In genomic region chr7:126699707-126700106, GRCh38 we compare ENCODE assay signal across 20 cellular contexts.
DNase-seq lines count a peak whose midpoint lies in the region; ATAC-seq, FAIRE-seq and TF ChIP-seq lines count a peak whose summit lies in the region.
"Had no signal": no experiment of that assay in that cellular context is flagged by ENCODE, and none has a peak within 500 bp of the region (broad histone marks: within the 10 kb centered on the region; RNA-seq: fewer than 3 reads in every experiment).

No MANE protein-coding gene starts in this region.

- DNase-seq in A673 (ENCODE audit: low spot score): peak; percentile 22
- DNase-seq in GM12892 (ENCODE audit: insufficient read length): no peak
- peak; percentile 23 for DNase-seq in MM.1S
- no peak for DNase-seq in WTC11 (ENCODE audit: low spot score)
- no peak for DNase-seq in T-cell
- no peak for DNase-seq in NCI-H526 treated with DMSO at 0.1 percent for 48 hours (lab: John Stamatoyannopoulos, UW)
- DNase-seq: activated effector memory CD4-positive, alpha-beta T cell treated with anti-CD3 and anti-CD28 coated beads, Interleukin-2, amount 50 U/mL, for 16 hours; HCEC 1CT; mammary epithelial cell; NCI-H1092; NCI-H510A; nephron progenitor cell; uterus had no signal

- ATAC-seq in WTC11 (no peak), GM21576 (IDR thresholded peaks at IDR 0.05; ENCODE audit: unreplicated experiment) (no peak), GM21723 (IDR thresholded peaks at IDR 0.05; ENCODE audit: unreplicated experiment) (no peak), T-cell (replicated peaks in 1 of 4) (no peak)
- ATAC-seq: esophagus mucosa, HepG2 had no signal

- H3K4me3 Mint-ChIP-seq in WTC11: no peak overlapping the region
- H3K4me3 Mint-ChIP-seq in T-cell: no peak overlapping the region
- H3K4me3 Mint-ChIP-seq: nephron progenitor cell; stimulated activated naive CD8-positive, alpha-beta T cell treated with anti-CD3 and anti-CD28 coated beads, Interleukin-15, Interleukin-2, amounts not matched to agents 100 ng/mL and 50 ng/mL, for 24 hours had no signal

- POLR2A ChIA-PET in A673 (lab: Charles Lee; ENCODE audit: low non-redundant PET) (no interaction called here), WTC11 (lab: Charles Lee) (no interaction called here), T-cell (lab: Charles Lee) (no interaction called here)

- peaks cover 12% of the 10 kb centered on the region; the same call in 1 of the 2 replicates for H3F3A ChIP-seq in MM.1S (ENCODE audit: insufficient read depth, low read length)

- no peaks in the 10 kb centered on the region for H3K36me3 ChIP-seq in A673 (ENCODE audit: insufficient read depth, low read length, poor library complexity, severe bottlenecking)
- H3K36me3 ChIP-seq in MM.1S (replicated peaks; ENCODE audit: insufficient read depth, low read length): no peaks in the 10 kb centered on the region
- H3K36me3 ChIP-seq: ascending aorta, uterus had no signal

- CTCF ChIA-PET in A673 (lab: Charles Lee) (no interaction called here), WTC11 (lab: Charles Lee) (no interaction called here), T-cell (lab: Charles Lee) (no interaction called here)

- H3K27ac Mint-ChIP-seq in WTC11 (peak overlapping the region; percentile 51), T-cell (no peak overlapping the region)
- H3K27ac Mint-ChIP-seq: nephron progenitor cell; stimulated activated naive CD8-positive, alpha-beta T cell treated with anti-CD3 and anti-CD28 coated beads, Interleukin-15, Interleukin-2, amounts not matched to agents 100 ng/mL and 50 ng/mL, for 24 hours had no signal

- TF ChIP-seq CTCF in A673 (conservative IDR thresholded peaks at IDR 0.05; ENCODE audit: low read depth, low read length) (no peak; the same call in 1 of the 2 replicates), MM.1S (IDR thresholded peaks at IDR 0.05; ENCODE audit: low read length) (peak; percentile 31), WTC11 (IDR thresholded peaks at IDR 0.05) (no peak)

- no peak overlapping the region for H3K4me3 ChIP-seq in A673 (ENCODE audit: low read depth, low read length, poor library complexity, severe bottlenecking)
- H3K4me3 ChIP-seq in MM.1S (ENCODE audit: low read length): no peak overlapping the region
- H3K4me3 ChIP-seq: ascending aorta, uterus had no signal

- H3K9me2 ChIP-seq in MM.1S (replicated peaks; ENCODE audit: insufficient read depth, low read length): no peaks in the 10 kb centered on the region

- H3K27ac ChIP-seq in A673 (ENCODE audit: low read depth, low read length, poor library complexity, severe bottlenecking) (peak overlapping the region; percentile 14), MM.1S (ENCODE audit: low read length) (no peak overlapping the region)
- H3K27ac ChIP-seq: ascending aorta, uterus had no signal

- no peaks in the 10 kb centered on the region for H3K9me3 ChIP-seq in A673 (ENCODE audit: low read depth, low read length, poor library complexity, severe bottlenecking)
- H3K9me3 ChIP-seq in MM.1S (replicated peaks; ENCODE audit: insufficient read depth, low read length): no peaks in the 10 kb centered on the region
- H3K9me3 ChIP-seq: ascending aorta, uterus had no signal

- H3K36me3 Mint-ChIP-seq in WTC11 (peaks cover 12% of the 10 kb centered on the region), T-cell (no peaks in the 10 kb centered on the region)

- H3K4me1 Mint-ChIP-seq in WTC11 (peaks cover 46% of the 10 kb centered on the region), T-cell (peaks cover 0 to 2% (median 0%) of the 10 kb centered on the region in 3 donors)

- 0 out of 2 replicates have a peak overlapping the region, but pooled peaks have one; percentile 6 for H3K4me2 ChIP-seq in MM.1S (ENCODE audit: low read depth, low read length)

- H2AFZ ChIP-seq in MM.1S (ENCODE audit: low read length): 0 out of 2 replicates have a peak overlapping the region, but pooled peaks have one; percentile 3

- H4K20me1 ChIP-seq in MM.1S (ENCODE audit: insufficient read depth, low read length): no peaks in the 10 kb centered on the region

- H3K9ac ChIP-seq in MM.1S (ENCODE audit: low read length): no peak overlapping the region

- H3K9me3 Mint-ChIP-seq in WTC11: peaks cover 10% of the 10 kb centered on the region
- peaks cover 0 to 1% (median under 1%) of the 10 kb centered on the region in 3 donors for H3K9me3 Mint-ChIP-seq in T-cell

- H3K27me3 Mint-ChIP-seq in WTC11 (ENCODE audit: low read depth) (no peaks in the 10 kb centered on the region), T-cell (no peaks in the 10 kb centered on the region)
- H3K27me3 Mint-ChIP-seq: stimulated activated naive CD8-positive, alpha-beta T cell treated with anti-CD3 and anti-CD28 coated beads, Interleukin-15, Interleukin-2, amounts not matched to agents 100 ng/mL and 50 ng/mL, for 24 hours had no signal

- H3K4me1 ChIP-seq in A673 (ENCODE audit: insufficient read depth, low read length, poor library complexity, severe bottlenecking) (peaks cover 44% of the 10 kb centered on the region), MM.1S (ENCODE audit: low read length) (peaks cover 36% of the 10 kb centered on the region)
- H3K4me1 ChIP-seq: ascending aorta, uterus had no signal

- no peaks in the 10 kb centered on the region for H3K79me2 ChIP-seq in MM.1S (ENCODE audit: low read length)

- H3K27me3 ChIP-seq in A673 (replicated peaks; ENCODE audit: insufficient read depth, low read depth, low read length, poor library complexity) (no peaks in the 10 kb centered on the region), MM.1S (replicated peaks; ENCODE audit: insufficient read depth, low read length) (no peaks in the 10 kb centered on the region)
- H3K27me3 ChIP-seq: ascending aorta, uterus had no signal

- peak; percentile 48 for FAIRE-seq in GM12892 (lab: Jason Lieb, UNC)
- FAIRE-seq: G401.6, HepG2 had no signal

- intact Hi-C loops in A673 (cut with micrococcal nuclease; ENCODE audit: unreplicated experiment): no loop called here

- no peak for TF ChIP-seq POLR2A in GM12892 (IDR thresholded peaks at IDR 0.05; ENCODE audit: low read depth, low read length)

- BruUV-seq in A673 (replicated peaks; lab: Mats Ljungman, UMichigan): no TSS peak

TF ChIP-seq in WTC11, 78 proteins besides CTCF, POLR2A, EP300 and RAD21:
- TF ChIP-seq, protein P1, sequence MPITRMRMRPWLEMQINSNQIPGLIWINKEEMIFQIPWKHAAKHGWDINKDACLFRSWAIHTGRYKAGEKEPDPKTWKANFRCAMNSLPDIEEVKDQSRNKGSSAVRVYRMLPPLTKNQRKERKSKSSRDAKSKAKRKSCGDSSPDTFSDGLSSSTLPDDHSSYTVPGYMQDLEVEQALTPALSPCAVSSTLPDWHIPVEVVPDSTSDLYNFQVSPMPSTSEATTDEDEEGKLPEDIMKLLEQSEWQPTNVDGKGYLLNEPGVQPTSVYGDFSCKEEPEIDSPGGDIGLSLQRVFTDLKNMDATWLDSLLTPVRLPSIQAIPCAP (CRISPR knock-in tag; IDR thresholded peaks at IDR 0.05): no peak
- TF ChIP-seq IRF2 (CRISPR knock-in tag; IDR thresholded peaks at IDR 0.05; ENCODE audit: borderline replicate concordance, low read depth) (no peak), MAX (CRISPR knock-in tag; IDR thresholded peaks at IDR 0.05) (no peak), ZNF232 (CRISPR knock-in tag; IDR thresholded peaks at IDR 0.05) (no peak), HMGA2 (CRISPR knock-in tag; IDR thresholded peaks at IDR 0.05) (no peak), MYBL2 (CRISPR knock-in tag; IDR thresholded peaks at IDR 0.05) (no peak), ZNF671 (CRISPR knock-in tag; IDR thresholded peaks at IDR 0.05) (no peak), SMAD3 (CRISPR knock-in tag; IDR thresholded peaks at IDR 0.05; ENCODE audit: borderline replicate concordance) (no peak), RELA (CRISPR knock-in tag; IDR thresholded peaks at IDR 0.05; ENCODE audit: borderline replicate concordance) (no peak), ZNF219 (CRISPR knock-in tag; IDR thresholded peaks at IDR 0.05; ENCODE audit: borderline replicate concordance) (no peak), FOXJ3 (CRISPR knock-in tag; IDR thresholded peaks at IDR 0.05; ENCODE audit: borderline replicate concordance) (no peak), TP53 (CRISPR knock-in tag; IDR thresholded peaks at IDR 0.05) (no peak)
- TF ChIP-seq, protein P2, sequence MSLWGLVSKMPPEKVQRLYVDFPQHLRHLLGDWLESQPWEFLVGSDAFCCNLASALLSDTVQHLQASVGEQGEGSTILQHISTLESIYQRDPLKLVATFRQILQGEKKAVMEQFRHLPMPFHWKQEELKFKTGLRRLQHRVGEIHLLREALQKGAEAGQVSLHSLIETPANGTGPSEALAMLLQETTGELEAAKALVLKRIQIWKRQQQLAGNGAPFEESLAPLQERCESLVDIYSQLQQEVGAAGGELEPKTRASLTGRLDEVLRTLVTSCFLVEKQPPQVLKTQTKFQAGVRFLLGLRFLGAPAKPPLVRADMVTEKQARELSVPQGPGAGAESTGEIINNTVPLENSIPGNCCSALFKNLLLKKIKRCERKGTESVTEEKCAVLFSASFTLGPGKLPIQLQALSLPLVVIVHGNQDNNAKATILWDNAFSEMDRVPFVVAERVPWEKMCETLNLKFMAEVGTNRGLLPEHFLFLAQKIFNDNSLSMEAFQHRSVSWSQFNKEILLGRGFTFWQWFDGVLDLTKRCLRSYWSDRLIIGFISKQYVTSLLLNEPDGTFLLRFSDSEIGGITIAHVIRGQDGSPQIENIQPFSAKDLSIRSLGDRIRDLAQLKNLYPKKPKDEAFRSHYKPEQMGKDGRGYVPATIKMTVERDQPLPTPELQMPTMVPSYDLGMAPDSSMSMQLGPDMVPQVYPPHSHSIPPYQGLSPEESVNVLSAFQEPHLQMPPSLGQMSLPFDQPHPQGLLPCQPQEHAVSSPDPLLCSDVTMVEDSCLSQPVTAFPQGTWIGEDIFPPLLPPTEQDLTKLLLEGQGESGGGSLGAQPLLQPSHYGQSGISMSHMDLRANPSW (CRISPR knock-in tag; conservative IDR thresholded peaks at IDR 0.05; ENCODE audit: low read depth): no peak

Comparison
In these comparisons a context has a peak if more than half of its experiments do, and no peak if none do; other contexts are left out.
1. DNase-seq: peak in A673 (single experiment) and MM.1S (single experiment); none in GM12892 (single experiment), WTC11 (single experiment), T-cell (0 of 34) and NCI-H526 treated with DMSO at 0.1 percent for 48 hours (single experiment).